13 cellular contexts compared by ENCODE assay signal in the genomic region with DNA sequence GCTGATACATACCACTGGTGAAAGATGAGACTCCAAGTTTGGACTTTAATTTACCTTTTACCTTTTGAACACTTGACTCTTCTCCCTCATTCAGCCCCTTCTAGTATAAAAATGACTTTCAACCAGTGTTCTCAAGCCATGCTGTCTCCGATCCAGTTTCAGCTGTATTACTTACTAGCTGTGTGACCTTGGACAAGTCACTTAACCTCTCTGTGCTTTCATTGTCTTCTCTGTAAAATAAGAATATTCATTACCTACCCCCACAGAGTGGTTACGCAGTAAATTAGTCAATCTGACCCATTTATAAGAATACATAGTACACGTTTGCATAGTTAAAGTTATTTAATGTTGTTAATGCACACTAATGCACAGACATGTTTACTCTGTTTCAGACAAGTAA. TPM values are rescaled to one million over a fixed set of nuclear protein-coding genes. Genes with fewer than 3 reads are reported as not detected.
A peak's percentile ranks its signal among the peaks of the same experiment; 100 is the strongest.
DNase-seq lines count a peak whose midpoint lies in the region; ATAC-seq, FAIRE-seq and TF ChIP-seq lines count a peak whose summit lies in the region.
"Had no signal": no experiment of that assay in that cellular context is flagged by ENCODE, and none has a peak within 500 bp of the region (broad histone marks: within the 10 kb centered on the region; RNA-seq: fewer than 3 reads in every experiment).

No MANE protein-coding gene starts in this region.

- no peak overlapping the region for H3K27ac ChIP-seq in HepG2 (ENCODE audit: extremely low read length, insufficient read depth, low read length)
- no peak overlapping the region for H3K27ac ChIP-seq in right lobe of liver
- H3K27ac ChIP-seq in PC-3 (ENCODE audit: low read length): no peak overlapping the region
- peak overlapping the region; percentile 6 for H3K27ac ChIP-seq in effector memory CD4-positive, alpha-beta T cell (ENCODE audit: insufficient read depth, low read length, poor library complexity, severe bottlenecking)
- no peak overlapping the region for H3K27ac ChIP-seq in uterus
- H3K27ac ChIP-seq: left lung had no signal

- TF ChIP-seq CTCF in HepG2 (CRISPR knock-in tag; IDR thresholded peaks at IDR 0.05) (no peak), right lobe of liver (IDR thresholded peaks at IDR 0.05) (no peak), PC-3 (conservative IDR thresholded peaks at IDR 0.05; ENCODE audit: low read depth, low read length) (no peak), uterus (IDR thresholded peaks at IDR 0.05) (no peak)

- no peak for TF ChIP-seq POLR2A in HepG2 (IDR thresholded peaks at IDR 0.05; ENCODE audit: insufficient read depth in 1 of 2, low read depth in 2 of 2, low read length in 2 of 2)
- no peak for TF ChIP-seq POLR2A in right lobe of liver (IDR thresholded peaks at IDR 0.05)
- TF ChIP-seq POLR2A in uterus (IDR thresholded peaks at IDR 0.05): no peak

- POLR2A ChIA-PET in HepG2 (lab: Yijun Ruan, JAX) (no interaction called here), PC-3 (lab: Charles Lee; ENCODE audit: unreplicated experiment) (interaction anchor here (0.7 kb wide), 1 partner anchor 12 kb away, joined by 11 read pairs; no protein-coding TSS in a partner anchor)

- H3K4me3 ChIP-seq in HepG2 (replicated peaks in 1 of 3; ENCODE audit: insufficient read depth in 1 of 3, low read depth in 2 of 3, low read length in 3 of 3) (no peak overlapping the region), right lobe of liver (no peak overlapping the region), PC-3 (ENCODE audit: low read length) (no peak overlapping the region), uterus (no peak overlapping the region)
- no peak overlapping the region for H3K4me3 ChIP-seq in effector memory CD4-positive, alpha-beta T cell (ENCODE audit: insufficient read depth, low read depth, low read length, poor library complexity, severe bottlenecking)
- H3K4me3 ChIP-seq: left lung, mucosa of descending colon had no signal

- H2AFZ ChIP-seq in HepG2 (ENCODE audit: low read length): no peak overlapping the region
- no peak overlapping the region for H2AFZ ChIP-seq in PC-3 (ENCODE audit: low read length)

- in situ Hi-C loops in HepG2 (cut with HindIII; ENCODE audit: extremely low pct_ligation_motif_present, low pct_unique_long_range_greater_than_20kb): no loop called here

- H3K9me2 ChIP-seq in PC-3 (replicated peaks; ENCODE audit: low read length): no peaks in the 10 kb centered on the region

- TF ChIP-seq RAD21 in HepG2 (CRISPR knock-in tag; IDR thresholded peaks at IDR 0.05): no peak

- H3K4me1 ChIP-seq in HepG2 (ENCODE audit: insufficient read depth, low read length) (peaks cover 32% of the 10 kb centered on the region), right lobe of liver (no peaks in the 10 kb centered on the region), PC-3 (ENCODE audit: insufficient read depth, low read length) (peaks cover 22% of the 10 kb centered on the region), uterus (no peaks in the 10 kb centered on the region)
- H3K4me1 ChIP-seq in effector memory CD4-positive, alpha-beta T cell (ENCODE audit: control insufficient read depth, insufficient read depth, low read length, poor library complexity, severe bottlenecking): peaks cover 33% of the 10 kb centered on the region
- H3K4me1 ChIP-seq: left lung had no signal

- TF ChIP-seq EP300 in HepG2 (IDR thresholded peaks at IDR 0.05; ENCODE audit: low read depth in 2 of 2, low read length in 2 of 2): no peak
- no peak for TF ChIP-seq EP300 in HepG2 (CRISPR knock-in tag; IDR thresholded peaks at IDR 0.05; ENCODE audit: borderline replicate concordance)

- H3K9ac ChIP-seq in HepG2 (ENCODE audit: insufficient read depth, low read depth, low read length) (no peak overlapping the region), PC-3 (ENCODE audit: low read length) (no peak overlapping the region)

- H3K36me3 ChIP-seq in HepG2 (replicated peaks in 1 of 2; ENCODE audit: control insufficient read depth in 1 of 2, insufficient read depth in 2 of 2, low read length in 2 of 2) (no peaks in the 10 kb centered on the region), right lobe of liver (no peaks in the 10 kb centered on the region), PC-3 (ENCODE audit: low read depth, low read length) (no peaks in the 10 kb centered on the region), uterus (no peaks in the 10 kb centered on the region)
- H3K36me3 ChIP-seq in effector memory CD4-positive, alpha-beta T cell (ENCODE audit: control insufficient read depth, insufficient read depth, low read length): no peaks in the 10 kb centered on the region
- H3K36me3 ChIP-seq: left lung had no signal

- no peaks in the 10 kb centered on the region for H3K27me3 ChIP-seq in HepG2 (ENCODE audit: control insufficient read depth in 1 of 2, insufficient read depth in 2 of 2, low read length in 2 of 2)
- no peaks in the 10 kb centered on the region for H3K27me3 ChIP-seq in right lobe of liver
- H3K27me3 ChIP-seq in PC-3 (ENCODE audit: low read length): no peaks in the 10 kb centered on the region
- no peaks in the 10 kb centered on the region for H3K27me3 ChIP-seq in effector memory CD4-positive, alpha-beta T cell (replicated peaks; ENCODE audit: control insufficient read depth, insufficient read depth, low read length, poor library complexity, severe bottlenecking)
- no peaks in the 10 kb centered on the region for H3K27me3 ChIP-seq in uterus
- H3K27me3 ChIP-seq: left lung had no signal

- no peak for FAIRE-seq in HepG2 (lab: Jason Lieb, UNC)

- BruUV-seq in HepG2 (replicated peaks; lab: Mats Ljungman, UMichigan) (no TSS peak), PC-3 (replicated peaks; lab: Mats Ljungman, UMichigan) (no TSS peak)

- H3K9me3 ChIP-seq in HepG2 (ENCODE audit: low read length) (no peaks in the 10 kb centered on the region), right lobe of liver (no peaks in the 10 kb centered on the region), PC-3 (ENCODE audit: low read length) (no peaks in the 10 kb centered on the region), uterus (no peaks in the 10 kb centered on the region)
- H3K9me3 ChIP-seq in effector memory CD4-positive, alpha-beta T cell (ENCODE audit: control insufficient read depth, low read length): no peaks in the 10 kb centered on the region
- H3K9me3 ChIP-seq: left lung, mucosa of descending colon had no signal

- WGBS in HepG2 (ENCODE audit: low lambda C conversion rate): 41% methylated on average over 3 of the region's 3 CpGs
- WGBS in right lobe of liver (ENCODE audit: insufficient coverage, low coverage, low lambda C conversion rate, missing lambda C conversion rate): 56% methylated on average over 3 of the region's 3 CpGs

- H4K20me1 ChIP-seq in HepG2 (ENCODE audit: insufficient read depth, low read length) (no peaks in the 10 kb centered on the region), PC-3 (ENCODE audit: low read length) (no peaks in the 10 kb centered on the region)

- CTCF ChIA-PET in HepG2 (lab: Yijun Ruan, JAX; ENCODE audit: low intra/inter-chr PET ratio, low total read pairs) (no interaction called here), PC-3 (lab: Charles Lee) (interaction anchor here (0.7 to 0.8 kb wide), 2 partner anchors 12 to 420 kb away, joined by 3 to 5 read pairs; no protein-coding TSS in a partner anchor)

- no peak for ATAC-seq in HepG2
- no peak for ATAC-seq in right lobe of liver
- peak; percentile 23; the same call in 1 of the 2 replicates for ATAC-seq in PC-3
- ATAC-seq in HG03432 (IDR thresholded peaks at IDR 0.05; ENCODE audit: unreplicated experiment): no peak
- ATAC-seq: left lung, mucosa of descending colon had no signal

- H3K79me2 ChIP-seq in HepG2 (ENCODE audit: insufficient read depth, low read length) (no peaks in the 10 kb centered on the region), PC-3 (ENCODE audit: low read length) (no peaks in the 10 kb centered on the region)

- no peaks in the 10 kb centered on the region for H3F3A ChIP-seq in PC-3 (ENCODE audit: low read length, unreplicated experiment)

- DNase-seq in HepG2 (ENCODE audit: low spot score) (no peak), right lobe of liver (no peak), PC-3 (peak; percentile 5), uterus (no peak), HuH-7 (ENCODE audit: low spot score) (no peak)
- DNase-seq in effector memory CD4-positive, alpha-beta T cell: no peak
- DNase-seq: effector CD8-positive, alpha-beta T cell; left lung; mucosa of descending colon; NCI-H1417 treated with DMSO at 0.1 percent for 48 hours; NCI-H526; Right ventricle myocardium superior had no signal

- intact Hi-C loops in HepG2 (cut with micrococcal nuclease; ENCODE audit: unreplicated experiment) (no loop called here), right lobe of liver (cut with DNase I) (no loop called here), PC-3 (cut with micrococcal nuclease) (no loop called here), uterus (cut with DNase I; ENCODE audit: low total_unique reads) (no loop called here)

- no peak overlapping the region for H3K4me2 ChIP-seq in HepG2 (ENCODE audit: low read depth, low read length)
- no peak overlapping the region for H3K4me2 ChIP-seq in PC-3 (ENCODE audit: low read length)

TF ChIP-seq in HepG2, 621 proteins besides CTCF, POLR2A, EP300 and RAD21 (continues in another document):
- TF ChIP-seq ZNF768 (CRISPR knock-in tag; IDR thresholded peaks at IDR 0.05): peak; percentile 80; the same call in 1 of the 2 replicates

RNA-seq across cellular contexts. Expression of a gene that starts 12.6 kb away (rescaled TPM):
- total RNA-seq in HepG2 (2016; rRNA removed; fragmentation: Illumina TruSeq; extraction: Trizol) (52.7 and 94.3 TPM in 2 replicates), right lobe of liver (10 to 100 TPM; 40.9 to 92.8 (median 56.5) TPM), PC-3 (2014; rRNA removed) (10.1 and 16.0 TPM in 2 replicates), uterus (10 to 100 TPM in 3 of 4 donors, 1 to 10 TPM in 1; 7.4 to 50.7 (median 30.5) TPM)
- 12.3 and 13.8 TPM in 2 replicates for total RNA-seq in HepG2 (2016; cell fraction: cytosol; rRNA removed; fragmentation: Illumina TruSeq; extraction: Trizol; ENCODE audit: low read depth)
- 49.2 and 95.9 TPM in 2 replicates for total RNA-seq in HepG2 (2016; cell fraction: insoluble cytoplasmic fraction; rRNA removed; fragmentation: Illumina TruSeq; extraction: Trizol)
- 24.9 and 26.3 TPM in 2 replicates for total RNA-seq in HepG2 (2016; cell fraction: membrane; rRNA removed; fragmentation: Illumina TruSeq; extraction: Trizol)
- 146 and 159 TPM in 2 replicates for total RNA-seq in HepG2 (2016; cell fraction: nucleus; rRNA removed; fragmentation: Illumina TruSeq; extraction: Trizol)
- 107 and 128 TPM in 2 replicates for polyA plus RNA-seq in HepG2 (2011; rRNA removed)
- polyA plus RNA-seq in HepG2 (2011; cell fraction: cytosol; rRNA removed): 103 and 138 TPM in 2 replicates
- 160 and 195 TPM in 2 replicates for polyA plus RNA-seq in HepG2 (2011; cell fraction: nucleus; rRNA removed)
- polyA plus RNA-seq in HepG2 (2012): 93.3 and 95.0 TPM in 2 replicates
- polyA plus RNA-seq in HepG2 (2016; cell fraction: cytosol; fragmentation: Illumina TruSeq; extraction: Trizol; ENCODE audit: low read depth): 3.4 and 3.5 TPM in 2 replicates
- 42.2 and 43.3 TPM in 2 replicates for polyA plus RNA-seq in HepG2 (2016; cell fraction: insoluble cytoplasmic fraction; fragmentation: Illumina TruSeq; extraction: Trizol; ENCODE audit: low read depth)
- polyA plus RNA-seq in HepG2 (2016; cell fraction: membrane; fragmentation: Illumina TruSeq; extraction: Trizol; ENCODE audit: low read depth): 8.1 and 10.3 TPM in 2 replicates
- 117 and 121 TPM in 2 replicates for polyA plus RNA-seq in HepG2 (2016; cell fraction: nucleus; fragmentation: Illumina TruSeq; extraction: Trizol; ENCODE audit: insufficient read depth, low read depth)
- polyA minus RNA-seq in HepG2 (2011; rRNA and poly(A)+ RNA removed; ENCODE audit: low replicate concordance): 52.0 and 515 TPM in 2 replicates
- polyA minus RNA-seq in HepG2 (2011; cell fraction: cytosol; rRNA and poly(A)+ RNA removed): 154 and 169 TPM in 2 replicates
- 456 and 483 TPM in 2 replicates for polyA minus RNA-seq in HepG2 (2011; cell fraction: nucleus; rRNA and poly(A)+ RNA removed)
